Comparison of ENCODE assay signal across 13 cellular contexts in the genomic region with DNA sequence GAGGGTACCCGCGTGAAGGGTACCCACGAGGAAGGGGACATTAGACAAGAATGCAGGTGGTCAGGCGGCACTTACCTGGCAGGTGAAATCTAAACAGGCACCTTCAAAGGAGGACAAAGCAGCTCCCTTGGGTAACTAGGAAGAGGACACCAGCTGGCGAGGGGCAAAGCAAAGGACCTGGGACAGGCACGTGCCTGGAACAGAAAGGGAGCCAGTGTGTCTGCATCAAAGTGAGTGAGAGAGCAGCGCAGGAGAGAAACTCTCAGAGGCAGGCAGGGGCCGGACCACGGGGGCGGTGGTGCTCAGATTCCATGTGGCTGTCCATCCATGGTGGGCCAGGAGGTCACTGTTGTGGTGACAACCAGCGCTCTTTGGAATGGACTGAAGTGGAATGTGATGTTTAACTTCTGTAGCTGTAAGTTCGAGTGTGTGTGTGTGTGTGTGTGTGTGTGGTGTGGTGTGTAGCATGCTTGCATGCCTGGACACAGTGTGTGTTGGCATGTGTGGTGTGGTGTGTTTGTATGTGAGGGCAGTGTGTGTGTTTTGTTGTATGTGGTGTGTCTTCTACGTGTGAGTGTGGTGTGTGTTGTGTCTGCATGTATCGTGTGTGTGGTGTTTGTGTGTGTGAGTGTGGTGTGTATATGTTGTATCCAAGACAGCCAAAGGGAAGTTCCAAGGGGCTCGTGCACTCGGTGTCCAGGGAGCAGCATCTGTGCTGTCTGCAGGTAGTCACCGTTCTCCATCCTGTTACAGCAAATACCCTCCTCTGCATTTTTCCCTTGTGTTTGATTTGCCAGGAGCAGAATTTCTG.
DNase-seq lines count a peak whose midpoint lies in the region; ATAC-seq, FAIRE-seq and TF ChIP-seq lines count a peak whose summit lies in the region.
"Had no signal": no experiment of that assay in that cellular context is flagged by ENCODE, and none has a peak within 500 bp of the region (broad histone marks: within the 10 kb centered on the region; RNA-seq: fewer than 3 reads in every experiment).

No MANE protein-coding gene starts in this region.

- peaks cover 0 to 5% (median 0%) of the 10 kb centered on the region in 9 donors for H3K36me3 ChIP-seq in heart left ventricle
- H3K36me3 ChIP-seq: uterus had no signal

- no peak for TF ChIP-seq POLR2A in heart left ventricle (IDR thresholded peaks at IDR 0.05)

- ATAC-seq in heart left ventricle (no peak), Right ventricle myocardium inferior (no peak), left cardiac atrium (no peak), omental fat pad (ENCODE audit: low FRiP score) (no peak), HG03045 (IDR thresholded peaks at IDR 0.05; ENCODE audit: unreplicated experiment) (no peak), left lobe of liver (no peak), HG02763 (IDR thresholded peaks at IDR 0.05; ENCODE audit: unreplicated experiment) (no peak)

- H3K9me3 ChIP-seq in heart left ventricle: no peaks in the 10 kb centered on the region
- H3K9me3 ChIP-seq: uterus had no signal

- intact Hi-C loops in heart left ventricle (cut with DNase I): no loop called here
- intact Hi-C loops in Right ventricle myocardium inferior (cut with DNase I): no loop called here
- intact Hi-C loops in left cardiac atrium (cut with DNase I): no loop called here

- H3K4me3 ChIP-seq in heart left ventricle: no peak overlapping the region
- H3K4me3 ChIP-seq: uterus had no signal

- no peaks in the 10 kb centered on the region for H3K27me3 ChIP-seq in heart left ventricle
- H3K27me3 ChIP-seq: uterus had no signal

- TF ChIP-seq CTCF in heart left ventricle (IDR thresholded peaks at IDR 0.05): no peak
- TF ChIP-seq CTCF in omental fat pad (IDR thresholded peaks at IDR 0.05): no peak

- peak; percentile 55 for FAIRE-seq in urothelium cell line (lab: Jason Lieb, UNC)
- FAIRE-seq: colon had no signal

- peaks cover 0 to 6% (median 0%) of the 10 kb centered on the region in 12 donors for H3K4me1 ChIP-seq in heart left ventricle
- H3K4me1 ChIP-seq: uterus had no signal

- no peak overlapping the region for H3K27ac ChIP-seq in heart left ventricle
- H3K27ac ChIP-seq: uterus had no signal

- DNase-seq in heart left ventricle (peak in 4 of 5 donors; percentile 2 to 47 (median 11)), Right ventricle myocardium inferior (ENCODE audit: missing footprints) (no peak), left cardiac atrium (peak; percentile 12), omental fat pad (ENCODE audit: low spot score) (peak; percentile 11), urothelium cell line (ENCODE audit: low spot score) (no peak), left lobe of liver (ENCODE audit: low spot score) (no peak)
- DNase-seq: DMS 273 treated with DMSO at 0.1 percent for 48 hours, H7, NCI-H187 treated with DMSO at 0.1 percent for 48 hours had no signal

- WGBS in heart left ventricle, 4 donors: 94 to 95% (median 95%) methylated on average over 17 of the region's 17 CpGs

Comparison
In these comparisons a context has a peak if more than half of its experiments do, and no peak if none do; other contexts are left out.
1. DNase-seq: peak in heart left ventricle (4 of 5), left cardiac atrium (single experiment) and omental fat pad (single experiment); none in Right ventricle myocardium inferior (single experiment), urothelium cell line (single experiment) and left lobe of liver (single experiment).